ENCODE assay signal across 11 cellular contexts in genomic region chr18:23810396-23810795, GRCh38.
DNase-seq lines count a peak whose midpoint lies in the region; ATAC-seq, FAIRE-seq and TF ChIP-seq lines count a peak whose summit lies in the region.
"Had no signal": no experiment of that assay in that cellular context is flagged by ENCODE, and none has a peak within 500 bp of the region (broad histone marks: within the 10 kb centered on the region; RNA-seq: fewer than 3 reads in every experiment).

No MANE protein-coding gene starts in this region.

- H3K4me3 Mint-ChIP-seq in activated CD4-positive, alpha-beta memory T cell treated with anti-CD3 and anti-CD28 coated beads, Interleukin-2, amount 10 ng/mL, durations not matched to agents 7 days and 5 days = no peak overlapping the region
- H3K4me3 Mint-ChIP-seq in naive thymus-derived CD4-positive, alpha-beta T cell = no peak overlapping the region

- H3K9me3 Mint-ChIP-seq in activated CD4-positive, alpha-beta memory T cell treated with anti-CD3 and anti-CD28 coated beads, Interleukin-2, amount 10 ng/mL, durations not matched to agents 7 days and 5 days = no peaks in the 10 kb centered on the region
- H3K9me3 Mint-ChIP-seq in naive thymus-derived CD4-positive, alpha-beta T cell = peaks cover 0 to 7% (median 0%) of the 10 kb centered on the region in 11 donors

- H3K36me3 ChIP-seq in naive thymus-derived CD4-positive, alpha-beta T cell (ENCODE audit: control insufficient read depth in 2 of 3, insufficient read depth in 3 of 3, low read length in 3 of 3) = no peaks in the 10 kb centered on the region
- H3K36me3 ChIP-seq: lower lobe of right lung had no signal

- TF ChIP-seq POLR2A in GM12891 (IDR thresholded peaks at IDR 0.05; ENCODE audit: low read depth, low read length) = no peak

- no peaks in the 10 kb centered on the region for H3K27me3 ChIP-seq in naive thymus-derived CD4-positive, alpha-beta T cell (ENCODE audit: control insufficient read depth in 2 of 2, insufficient read depth in 2 of 2, low read length in 2 of 2)
- H3K27me3 ChIP-seq: body of pancreas had no signal

- H3K27me3 Mint-ChIP-seq in activated CD4-positive, alpha-beta memory T cell treated with anti-CD3 and anti-CD28 coated beads, Interleukin-2, amount 10 ng/mL, durations not matched to agents 7 days and 5 days = peaks cover 7% of the 10 kb centered on the region
- peaks cover 0 to 20% (median 0%) of the 10 kb centered on the region in 5 donors for H3K27me3 Mint-ChIP-seq in naive thymus-derived CD4-positive, alpha-beta T cell

- H3K9me3 ChIP-seq in naive thymus-derived CD4-positive, alpha-beta T cell (ENCODE audit: control insufficient read depth in 2 of 3, low read length in 3 of 3) = no peaks in the 10 kb centered on the region
- H3K9me3 ChIP-seq: body of pancreas, lower lobe of right lung had no signal

- peak; percentile 69 for FAIRE-seq in GM12891 (lab: Jason Lieb, UNC)

- peaks cover 23% of the 10 kb centered on the region for H3K4me1 Mint-ChIP-seq in activated CD4-positive, alpha-beta memory T cell treated with anti-CD3 and anti-CD28 coated beads, Interleukin-2, amount 10 ng/mL, durations not matched to agents 7 days and 5 days
- H3K4me1 Mint-ChIP-seq in naive thymus-derived CD4-positive, alpha-beta T cell = peaks cover 4 to 29% (median 27%) of the 10 kb centered on the region in 7 donors

- H3K27ac ChIP-seq in naive thymus-derived CD4-positive, alpha-beta T cell (ENCODE audit: low read depth, low read length) = no peak overlapping the region
- H3K27ac ChIP-seq: body of pancreas, lower lobe of right lung had no signal

- no peak overlapping the region for H3K27ac Mint-ChIP-seq in activated CD4-positive, alpha-beta memory T cell treated with anti-CD3 and anti-CD28 coated beads, Interleukin-2, amount 10 ng/mL, durations not matched to agents 7 days and 5 days
- H3K27ac Mint-ChIP-seq in naive thymus-derived CD4-positive, alpha-beta T cell = no peak overlapping the region

- no peak overlapping the region for H3K4me3 ChIP-seq in naive thymus-derived CD4-positive, alpha-beta T cell (ENCODE audit: low read length)
- H3K4me3 ChIP-seq: body of pancreas, lower lobe of right lung had no signal

- H3K4me1 ChIP-seq in naive thymus-derived CD4-positive, alpha-beta T cell (ENCODE audit: control insufficient read depth in 2 of 2, insufficient read depth in 2 of 2, low read length in 2 of 2) = peaks cover 6 to 14% of the 10 kb centered on the region in 2 donors
- H3K4me1 ChIP-seq: body of pancreas, lower lobe of right lung had no signal

- ATAC-seq in GM21737 (IDR thresholded peaks at IDR 0.05; ENCODE audit: unreplicated experiment) = peak; percentile 66
- peak; percentile 78 for ATAC-seq in naive thymus-derived CD4-positive, alpha-beta T cell
- ATAC-seq: body of pancreas, lower lobe of right lung had no signal

- POLR2A ChIA-PET in activated CD4-positive, alpha-beta memory T cell treated with anti-CD3 and anti-CD28 coated beads, Interleukin-2, amount 10 ng/mL, durations not matched to agents 7 days and 5 days (lab: Charles Lee) = no interaction called here
- POLR2A ChIA-PET in naive thymus-derived CD4-positive, alpha-beta T cell (lab: Charles Lee) = interaction anchor here (0.6 kb wide), 1 partner anchor 106 kb away, joined by 3 read pairs; no protein-coding TSS in a partner anchor

- DNase-seq in GM12891 (ENCODE audit: insufficient read length, low spot score) (peak; percentile 11), DMS79 treated with DMSO at 0.1 percent for 48 hours (lab: John Stamatoyannopoulos, UW) (no peak), SHP77 (lab: John Stamatoyannopoulos, UW) (no peak), NCI-H1105 (lab: John Stamatoyannopoulos, UW) (no peak)
- DNase-seq in activated CD4-positive, alpha-beta memory T cell treated with anti-CD3 and anti-CD28 coated beads, Interleukin-2, amount 10 ng/mL, durations not matched to agents 7 days and 5 days = peak; percentile 50
- peak in 7 of 9 donors; percentile 30 to 56 (median 44) for DNase-seq in naive thymus-derived CD4-positive, alpha-beta T cell
- DNase-seq: body of pancreas, hypothalamus, lower lobe of right lung, NCI-H1417 had no signal

- no peaks in the 10 kb centered on the region for H3K36me3 Mint-ChIP-seq in activated CD4-positive, alpha-beta memory T cell treated with anti-CD3 and anti-CD28 coated beads, Interleukin-2, amount 10 ng/mL, durations not matched to agents 7 days and 5 days (ENCODE audit: low read depth)
- H3K36me3 Mint-ChIP-seq in naive thymus-derived CD4-positive, alpha-beta T cell = peaks cover 0 to 8% (median 0%) of the 10 kb centered on the region in 5 donors

- CTCF ChIA-PET in activated CD4-positive, alpha-beta memory T cell treated with anti-CD3 and anti-CD28 coated beads, Interleukin-2, amount 10 ng/mL, durations not matched to agents 7 days and 5 days (lab: Charles Lee) = interaction anchor here (0.6 to 1.7 kb wide), 4 partner anchors 107 to 330 kb away, joined by 3 to 5 read pairs (median 4); no protein-coding TSS in a partner anchor
- CTCF ChIA-PET in naive thymus-derived CD4-positive, alpha-beta T cell (lab: Charles Lee) = interaction anchor here (0.8 to 3.5 kb wide), 2 partner anchors 310 to 312 kb away, joined by 3 to 13 read pairs; no protein-coding TSS in a partner anchor

- intact Hi-C loops in naive thymus-derived CD4-positive, alpha-beta T cell (cut with micrococcal nuclease) = loop anchor here in 1 of 2 donors (5.0 kb wide), 2 partner anchors 108 to 242 kb away; no protein-coding TSS in a partner anchor

TF ChIP-seq in GM12891, 5 proteins besides CTCF, POLR2A, EP300 and RAD21:
- TF ChIP-seq SPI1 (IDR thresholded peaks at IDR 0.05; ENCODE audit: low read depth, low read length) (peak; percentile 52), POLR2AphosphoS5 (IDR thresholded peaks at IDR 0.05; ENCODE audit: low read depth, low read length) (no peak), PAX5 (IDR thresholded peaks at IDR 0.05; ENCODE audit: insufficient read depth, low read length, severe bottlenecking) (no peak)

Comparison
In these comparisons a context has a peak if more than half of its experiments do, and no peak if none do; other contexts are left out.
1. DNase-seq: peak in GM12891 (single experiment), activated CD4-positive, alpha-beta memory T cell treated with anti-CD3 and anti-CD28 coated beads, Interleukin-2, amount 10 ng/mL, durations not matched to agents 7 days and 5 days (single experiment) and naive thymus-derived CD4-positive, alpha-beta T cell (7 of 9); none in DMS79 treated with DMSO at 0.1 percent for 48 hours (single experiment), SHP77 (0 of 2) and NCI-H1105 (single experiment).